In the genomic region with DNA sequence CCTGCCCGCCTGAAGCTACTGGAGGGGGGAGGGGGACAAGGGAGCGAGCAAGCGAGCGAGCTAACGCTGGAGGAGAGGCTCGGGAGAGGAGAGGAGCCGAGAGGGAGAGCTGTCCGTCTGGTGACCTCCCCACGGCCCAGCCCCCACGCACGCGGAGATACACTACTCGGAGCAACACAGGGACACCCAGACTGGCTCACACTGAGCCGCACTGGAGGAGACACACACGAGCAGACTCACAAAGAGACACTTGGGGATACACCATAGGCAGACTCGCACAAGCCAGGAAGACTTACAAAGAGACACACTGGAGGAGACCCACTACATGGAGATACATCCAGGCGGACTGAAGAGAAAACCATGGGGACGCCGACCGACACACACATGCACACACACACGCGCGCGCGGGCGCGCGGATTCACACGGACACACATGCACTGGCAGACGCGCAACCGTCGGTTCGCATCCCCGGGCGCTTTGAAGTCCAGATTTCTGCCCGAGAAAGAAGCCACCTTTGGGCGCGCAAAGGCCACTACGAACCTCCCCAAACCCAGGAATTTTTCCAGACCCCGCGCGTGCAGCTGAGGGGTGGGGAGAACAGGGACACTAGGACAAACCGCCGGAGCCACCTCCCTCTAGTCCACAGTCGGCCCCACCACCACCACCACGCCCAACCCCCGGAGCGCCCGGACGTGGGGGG, we compare ENCODE assay signal across 10 cellular contexts. TPM values are rescaled to one million over a fixed set of nuclear protein-coding genes. Genes with fewer than 3 reads are reported as not detected.
DNase-seq lines count a peak whose midpoint lies in the region; ATAC-seq, FAIRE-seq and TF ChIP-seq lines count a peak whose summit lies in the region.
"Had no signal": no experiment of that assay in that cellular context is flagged by ENCODE, and none has a peak within 500 bp of the region (broad histone marks: within the 10 kb centered on the region; RNA-seq: fewer than 3 reads in every experiment).

No MANE protein-coding gene starts in this region.

- no TSS peak for BruUV-seq in HepG2 (replicated peaks; lab: Mats Ljungman, UMichigan)

- intact Hi-C loops in activated CD4-positive, alpha-beta T cell treated with anti-CD3 and anti-CD28 coated beads for 36 hours (cut with DNase I, micrococcal nuclease) = no loop called here
- intact Hi-C loops in HepG2 (cut with micrococcal nuclease; ENCODE audit: unreplicated experiment) = no loop called here

- H3K27me3 Mint-ChIP-seq in activated CD4-positive, alpha-beta T cell treated with anti-CD3 and anti-CD28 coated beads for 36 hours = peaks cover 72% of the 10 kb centered on the region
- peaks cover 48% of the 10 kb centered on the region for H3K27me3 Mint-ChIP-seq in activated naive CD8-positive, alpha-beta T cell

- no peak overlapping the region for H3K4me2 ChIP-seq in HepG2 (ENCODE audit: low read depth, low read length)

- H3K4me1 ChIP-seq in HepG2 (ENCODE audit: insufficient read depth, low read length) (peaks cover 28% of the 10 kb centered on the region; the same call in 1 of the 2 replicates), subcutaneous abdominal adipose tissue (ENCODE audit: control insufficient read depth in 5 of 5, insufficient read depth in 5 of 5, low read length in 5 of 5) (peaks cover 4 to 88% (median 80%) of the 10 kb centered on the region in 5 donors)

- H3K9me3 Mint-ChIP-seq in activated CD4-positive, alpha-beta T cell treated with anti-CD3 and anti-CD28 coated beads for 36 hours (ENCODE audit: low read depth) = no peaks in the 10 kb centered on the region
- no peaks in the 10 kb centered on the region for H3K9me3 Mint-ChIP-seq in activated naive CD8-positive, alpha-beta T cell (ENCODE audit: low read depth)

- no peak for FAIRE-seq in HepG2 (lab: Jason Lieb, UNC)

- no peak for TF ChIP-seq EP300 in HepG2 (IDR thresholded peaks at IDR 0.05; ENCODE audit: low read depth in 2 of 2, low read length in 2 of 2)
- TF ChIP-seq EP300 in HepG2 (CRISPR knock-in tag; IDR thresholded peaks at IDR 0.05; ENCODE audit: borderline replicate concordance) = no peak

- no peak overlapping the region for H3K27ac ChIP-seq in HepG2 (ENCODE audit: extremely low read length, insufficient read depth, low read length)
- peak overlapping the region; percentile 61 for H3K27ac ChIP-seq in subcutaneous abdominal adipose tissue (ENCODE audit: low read depth, low read length)
- no peak overlapping the region for H3K27ac ChIP-seq in RWPE1

- TF ChIP-seq CTCF in HepG2 (CRISPR knock-in tag; IDR thresholded peaks at IDR 0.05) (no peak), RWPE1 (conservative IDR thresholded peaks at IDR 0.05; ENCODE audit: low read depth) (no peak)

- no peaks in the 10 kb centered on the region for H3K36me3 Mint-ChIP-seq in activated CD4-positive, alpha-beta T cell treated with anti-CD3 and anti-CD28 coated beads for 36 hours (ENCODE audit: low read depth)
- no peaks in the 10 kb centered on the region for H3K36me3 Mint-ChIP-seq in activated naive CD8-positive, alpha-beta T cell

- CTCF ChIA-PET in activated CD4-positive, alpha-beta T cell treated with anti-CD3 and anti-CD28 coated beads for 36 hours (lab: Charles Lee) = interaction anchor here (0.7 to 1.4 kb wide), 2 partner anchors 42 to 185 kb away, joined by 3 to 6 read pairs; no protein-coding TSS in a partner anchor
- CTCF ChIA-PET in HepG2 (lab: Yijun Ruan, JAX; ENCODE audit: low intra/inter-chr PET ratio, low total read pairs) = no interaction called here
- CTCF ChIA-PET in RWPE1 (lab: Yijun Ruan, JAX) = interaction anchor here (1.3 to 2.0 kb wide), 2 partner anchors 15 to 41 kb away, joined by 4 to 8 read pairs; no protein-coding TSS in a partner anchor

- POLR2A ChIA-PET in activated CD4-positive, alpha-beta T cell treated with anti-CD3 and anti-CD28 coated beads for 36 hours (lab: Charles Lee) = no interaction called here
- POLR2A ChIA-PET in HepG2 (lab: Yijun Ruan, JAX) (no interaction called here), RWPE1 (lab: Yijun Ruan, JAX; ENCODE audit: low non-redundant PET) (no interaction called here)

- TF ChIP-seq POLR2A in HepG2 (IDR thresholded peaks at IDR 0.05; ENCODE audit: insufficient read depth in 1 of 2, low read depth in 2 of 2, low read length in 2 of 2) = no peak

- no peak overlapping the region for H3K27ac Mint-ChIP-seq in activated CD4-positive, alpha-beta T cell treated with anti-CD3 and anti-CD28 coated beads for 36 hours
- peak overlapping the region; percentile 28 for H3K27ac Mint-ChIP-seq in activated naive CD8-positive, alpha-beta T cell

- H3K4me1 Mint-ChIP-seq in activated CD4-positive, alpha-beta T cell treated with anti-CD3 and anti-CD28 coated beads for 36 hours = peaks cover 27% of the 10 kb centered on the region
- H3K4me1 Mint-ChIP-seq in activated naive CD8-positive, alpha-beta T cell (ENCODE audit: low read depth) = peaks cover 33% of the 10 kb centered on the region

- H3K9me3 ChIP-seq in HepG2 (ENCODE audit: low read length) = no peaks in the 10 kb centered on the region
- H3K9me3 ChIP-seq in subcutaneous abdominal adipose tissue (ENCODE audit: control insufficient read depth in 5 of 5, low read length in 5 of 5) = no peaks in the 10 kb centered on the region

- no peak for DNase-seq in activated CD4-positive, alpha-beta T cell treated with anti-CD3 and anti-CD28 coated beads for 36 hours
- no peak for DNase-seq in activated CD4-positive, alpha-beta T cell treated with anti-CD3 and anti-CD28 coated beads for 48 hours
- no peak for DNase-seq in HepG2 (ENCODE audit: low spot score)
- no peak for DNase-seq in RWPE1 (ENCODE audit: low spot score)
- DNase-seq in kidney tubule cell (ENCODE audit: low spot score) = no peak
- no peak for DNase-seq in effector CD4-positive, alpha-beta T cell

- peak overlapping the region; percentile 39 for H3K4me3 Mint-ChIP-seq in activated CD4-positive, alpha-beta T cell treated with anti-CD3 and anti-CD28 coated beads for 36 hours
- H3K4me3 Mint-ChIP-seq in activated naive CD8-positive, alpha-beta T cell = peak overlapping the region; percentile 64

- no peak overlapping the region for H2AFZ ChIP-seq in HepG2 (ENCODE audit: low read length)

- 14% methylated on average over 29 of the region's 51 CpGs for WGBS in HepG2 (ENCODE audit: low lambda C conversion rate)

- no peak for ATAC-seq in activated CD4-positive, alpha-beta T cell treated with anti-CD3 and anti-CD28 coated beads for 36 hours
- no peak for ATAC-seq in HepG2

- no peak for TF ChIP-seq RAD21 in HepG2 (CRISPR knock-in tag; IDR thresholded peaks at IDR 0.05)

- H3K4me3 ChIP-seq in HepG2 (replicated peaks in 1 of 3; ENCODE audit: insufficient read depth in 1 of 3, low read depth in 2 of 3, low read length in 3 of 3) = no peak overlapping the region
- peak overlapping the region; percentile 60 to 82 (median 71) for H3K4me3 ChIP-seq in subcutaneous abdominal adipose tissue (ENCODE audit: low read depth in 1 of 5, low read length in 5 of 5)

- H3K36me3 ChIP-seq in HepG2 (replicated peaks in 1 of 2; ENCODE audit: control insufficient read depth in 1 of 2, insufficient read depth in 2 of 2, low read length in 2 of 2) (no peaks in the 10 kb centered on the region), subcutaneous abdominal adipose tissue (ENCODE audit: control insufficient read depth in 5 of 5, insufficient read depth in 5 of 5, low read length in 5 of 5) (no peaks in the 10 kb centered on the region)

- H3K27me3 ChIP-seq in HepG2 (ENCODE audit: control insufficient read depth in 1 of 2, insufficient read depth in 2 of 2, low read length in 2 of 2) (peaks cover 20 to 92% of the 10 kb centered on the region in 2 experiments), subcutaneous abdominal adipose tissue (ENCODE audit: control insufficient read depth in 5 of 5, insufficient read depth in 4 of 5, low read length in 5 of 5) (peaks cover 0 to 28% (median 23%) of the 10 kb centered on the region in 5 donors)

- no peaks in the 10 kb centered on the region for H3K79me2 ChIP-seq in HepG2 (ENCODE audit: insufficient read depth, low read length)

- H3K9ac ChIP-seq in HepG2 (ENCODE audit: insufficient read depth, low read depth, low read length) (no peak overlapping the region), subcutaneous abdominal adipose tissue (ENCODE audit: low read length in 5 of 5) (peak overlapping the region in 4 of 5 donors; percentile 33 to 69 (median 44))

- H4K20me1 ChIP-seq in HepG2 (ENCODE audit: insufficient read depth, low read length) = peaks cover 4% of the 10 kb centered on the region; the same call in 1 of the 2 replicates

- in situ Hi-C loops in HepG2 (cut with HindIII; ENCODE audit: extremely low pct_ligation_motif_present, low pct_unique_long_range_greater_than_20kb) = no loop called here

RNA-seq across cellular contexts. Expression of a gene that starts 0.7 kb away (rescaled TPM):
- total RNA-seq in activated CD4-positive, alpha-beta T cell treated with anti-CD3 and anti-CD28 coated beads for 36 hours = not detected
- not detected in 2 replicates for total RNA-seq in HepG2 (2016; rRNA removed; fragmentation: Illumina TruSeq; extraction: Trizol)
- total RNA-seq in HepG2 (2016; cell fraction: cytosol; rRNA removed; fragmentation: Illumina TruSeq; extraction: Trizol; ENCODE audit: low read depth) = not detected in 2 replicates
- total RNA-seq in HepG2 (2016; cell fraction: insoluble cytoplasmic fraction; rRNA removed; fragmentation: Illumina TruSeq; extraction: Trizol) = not detected in 2 replicates
- not detected in 2 replicates for total RNA-seq in HepG2 (2016; cell fraction: membrane; rRNA removed; fragmentation: Illumina TruSeq; extraction: Trizol)
- total RNA-seq in HepG2 (2016; cell fraction: nucleus; rRNA removed; fragmentation: Illumina TruSeq; extraction: Trizol) = not detected in 2 replicates
- not detected in 2 replicates for polyA plus RNA-seq in HepG2 (2011; rRNA removed)
- polyA plus RNA-seq in HepG2 (2011; cell fraction: cytosol; rRNA removed) = not detected in 2 replicates
- not detected in 2 replicates for polyA plus RNA-seq in HepG2 (2011; cell fraction: nucleus; rRNA removed)
- polyA plus RNA-seq in HepG2 (2012) = not detected in 2 replicates
- not detected in 2 replicates for polyA plus RNA-seq in HepG2 (2016; cell fraction: cytosol; fragmentation: Illumina TruSeq; extraction: Trizol; ENCODE audit: low read depth)
- not detected in 2 replicates for polyA plus RNA-seq in HepG2 (2016; cell fraction: insoluble cytoplasmic fraction; fragmentation: Illumina TruSeq; extraction: Trizol; ENCODE audit: low read depth)
- not detected in 2 replicates for polyA plus RNA-seq in HepG2 (2016; cell fraction: membrane; fragmentation: Illumina TruSeq; extraction: Trizol; ENCODE audit: low read depth)
- polyA plus RNA-seq in HepG2 (2016; cell fraction: nucleus; fragmentation: Illumina TruSeq; extraction: Trizol; ENCODE audit: insufficient read depth, low read depth) = not detected in 2 replicates
- polyA minus RNA-seq in HepG2 (2011; rRNA and poly(A)+ RNA removed; ENCODE audit: low replicate concordance) = 0.34 TPM in 1 of 2 replicates, not detected in the other
- not detected in 2 replicates for polyA minus RNA-seq in HepG2 (2011; cell fraction: cytosol; rRNA and poly(A)+ RNA removed)
- not detected in 2 replicates for polyA minus RNA-seq in HepG2 (2011; cell fraction: nucleus; rRNA and poly(A)+ RNA removed)
- total RNA-seq: activated CD8-positive, alpha-beta memory T cell treated with anti-CD3 and anti-CD28 coated beads for 36 hours had no signal

RNA-seq across cellular contexts. Expression of a gene that starts 23.1 kb away (rescaled TPM):
- total RNA-seq in activated CD4-positive, alpha-beta T cell treated with anti-CD3 and anti-CD28 coated beads for 36 hours = 10 to 100 TPM; 29.3 to 35.2 TPM
- 24.5 and 32.1 TPM in 2 replicates for total RNA-seq in HepG2 (2016; rRNA removed; fragmentation: Illumina TruSeq; extraction: Trizol)
- total RNA-seq in HepG2 (2016; cell fraction: cytosol; rRNA removed; fragmentation: Illumina TruSeq; extraction: Trizol; ENCODE audit: low read depth) = 11.7 and 12.9 TPM in 2 replicates
- 25.9 and 30.1 TPM in 2 replicates for total RNA-seq in HepG2 (2016; cell fraction: insoluble cytoplasmic fraction; rRNA removed; fragmentation: Illumina TruSeq; extraction: Trizol)
- 15.6 and 18.9 TPM in 2 replicates for total RNA-seq in HepG2 (2016; cell fraction: membrane; rRNA removed; fragmentation: Illumina TruSeq; extraction: Trizol)
- 10.0 and 12.4 TPM in 2 replicates for total RNA-seq in HepG2 (2016; cell fraction: nucleus; rRNA removed; fragmentation: Illumina TruSeq; extraction: Trizol)
- 27.3 and 31.2 TPM in 2 replicates for polyA plus RNA-seq in HepG2 (2011; rRNA removed)
- 27.2 and 38.8 TPM in 2 replicates for polyA plus RNA-seq in HepG2 (2011; cell fraction: cytosol; rRNA removed)
- 14.2 and 16.4 TPM in 2 replicates for polyA plus RNA-seq in HepG2 (2011; cell fraction: nucleus; rRNA removed)
- polyA plus RNA-seq in HepG2 (2012) = 15.8 and 18.2 TPM in 2 replicates
- 11.0 and 13.0 TPM in 2 replicates for polyA plus RNA-seq in HepG2 (2016; cell fraction: cytosol; fragmentation: Illumina TruSeq; extraction: Trizol; ENCODE audit: low read depth)
- polyA plus RNA-seq in HepG2 (2016; cell fraction: insoluble cytoplasmic fraction; fragmentation: Illumina TruSeq; extraction: Trizol; ENCODE audit: low read depth) = 26.3 and 26.5 TPM in 2 replicates
- 11.2 and 12.0 TPM in 2 replicates for polyA plus RNA-seq in HepG2 (2016; cell fraction: membrane; fragmentation: Illumina TruSeq; extraction: Trizol; ENCODE audit: low read depth)
- polyA plus RNA-seq in HepG2 (2016; cell fraction: nucleus; fragmentation: Illumina TruSeq; extraction: Trizol; ENCODE audit: insufficient read depth, low read depth) = 13.1 and 17.9 TPM in 2 replicates
- polyA minus RNA-seq in HepG2 (2011; rRNA and poly(A)+ RNA removed; ENCODE audit: low replicate concordance) = 17.6 and 31.0 TPM in 2 replicates
- 11.2 and 11.8 TPM in 2 replicates for polyA minus RNA-seq in HepG2 (2011; cell fraction: cytosol; rRNA and poly(A)+ RNA removed)
- polyA minus RNA-seq in HepG2 (2011; cell fraction: nucleus; rRNA and poly(A)+ RNA removed) = 5.3 and 5.7 TPM in 2 replicates

RNA-seq across cellular contexts. Expression of a gene that starts 31.5 kb away (rescaled TPM):
- 10 to 100 TPM; 65.9 to 68.4 TPM for total RNA-seq in activated CD4-positive, alpha-beta T cell treated with anti-CD3 and anti-CD28 coated beads for 36 hours
- 27.4 and 30.8 TPM in 2 replicates for total RNA-seq in HepG2 (2016; rRNA removed; fragmentation: Illumina TruSeq; extraction: Trizol)
- total RNA-seq in HepG2 (2016; cell fraction: cytosol; rRNA removed; fragmentation: Illumina TruSeq; extraction: Trizol; ENCODE audit: low read depth) = 11.0 and 11.1 TPM in 2 replicates
- 29.0 and 29.5 TPM in 2 replicates for total RNA-seq in HepG2 (2016; cell fraction: insoluble cytoplasmic fraction; rRNA removed; fragmentation: Illumina TruSeq; extraction: Trizol)
- total RNA-seq in HepG2 (2016; cell fraction: membrane; rRNA removed; fragmentation: Illumina TruSeq; extraction: Trizol) = 15.9 and 16.4 TPM in 2 replicates
- total RNA-seq in HepG2 (2016; cell fraction: nucleus; rRNA removed; fragmentation: Illumina TruSeq; extraction: Trizol) = 15.7 and 15.9 TPM in 2 replicates
- polyA plus RNA-seq in HepG2 (2011; rRNA removed) = 32.8 and 34.5 TPM in 2 replicates
- polyA plus RNA-seq in HepG2 (2011; cell fraction: cytosol; rRNA removed) = 32.8 and 40.8 TPM in 2 replicates
- 36.1 and 42.7 TPM in 2 replicates for polyA plus RNA-seq in HepG2 (2011; cell fraction: nucleus; rRNA removed)
- 27.8 and 28.4 TPM in 2 replicates for polyA plus RNA-seq in HepG2 (2012)
- 15.7 and 17.6 TPM in 2 replicates for polyA plus RNA-seq in HepG2 (2016; cell fraction: cytosol; fragmentation: Illumina TruSeq; extraction: Trizol; ENCODE audit: low read depth)
- 38.4 and 45.3 TPM in 2 replicates for polyA plus RNA-seq in HepG2 (2016; cell fraction: insoluble cytoplasmic fraction; fragmentation: Illumina TruSeq; extraction: Trizol; ENCODE audit: low read depth)
- polyA plus RNA-seq in HepG2 (2016; cell fraction: membrane; fragmentation: Illumina TruSeq; extraction: Trizol; ENCODE audit: low read depth) = 19.8 and 22.1 TPM in 2 replicates
- polyA plus RNA-seq in HepG2 (2016; cell fraction: nucleus; fragmentation: Illumina TruSeq; extraction: Trizol; ENCODE audit: insufficient read depth, low read depth) = 37.1 and 38.5 TPM in 2 replicates
- 25.6 and 63.0 TPM in 2 replicates for polyA minus RNA-seq in HepG2 (2011; rRNA and poly(A)+ RNA removed; ENCODE audit: low replicate concordance)
- polyA minus RNA-seq in HepG2 (2011; cell fraction: cytosol; rRNA and poly(A)+ RNA removed) = 6.0 and 6.2 TPM in 2 replicates
- polyA minus RNA-seq in HepG2 (2011; cell fraction: nucleus; rRNA and poly(A)+ RNA removed) = 17.4 and 23.5 TPM in 2 replicates

RNA-seq across cellular contexts. Expression of a gene that starts 40.0 kb away (rescaled TPM):
- under 1 TPM; 0.66 to 0.76 TPM for total RNA-seq in activated CD4-positive, alpha-beta T cell treated with anti-CD3 and anti-CD28 coated beads for 36 hours
- not detected in 2 replicates for total RNA-seq in HepG2 (2016; rRNA removed; fragmentation: Illumina TruSeq; extraction: Trizol)
- not detected in 2 replicates for total RNA-seq in HepG2 (2016; cell fraction: cytosol; rRNA removed; fragmentation: Illumina TruSeq; extraction: Trizol; ENCODE audit: low read depth)
- not detected in 2 replicates for total RNA-seq in HepG2 (2016; cell fraction: insoluble cytoplasmic fraction; rRNA removed; fragmentation: Illumina TruSeq; extraction: Trizol)
- not detected in 2 replicates for total RNA-seq in HepG2 (2016; cell fraction: membrane; rRNA removed; fragmentation: Illumina TruSeq; extraction: Trizol)
- total RNA-seq in HepG2 (2016; cell fraction: nucleus; rRNA removed; fragmentation: Illumina TruSeq; extraction: Trizol) = not detected in 2 replicates
- not detected in 2 replicates for polyA plus RNA-seq in HepG2 (2011; rRNA removed)
- polyA plus RNA-seq in HepG2 (2011; cell fraction: cytosol; rRNA removed) = not detected in 2 replicates
- polyA plus RNA-seq in HepG2 (2011; cell fraction: nucleus; rRNA removed) = 0.17 and 0.34 TPM in 2 replicates
- 0.12 TPM in 1 of 2 replicates, not detected in the other for polyA plus RNA-seq in HepG2 (2012)
- polyA plus RNA-seq in HepG2 (2016; cell fraction: cytosol; fragmentation: Illumina TruSeq; extraction: Trizol; ENCODE audit: low read depth) = not detected in 2 replicates
- not detected in 2 replicates for polyA plus RNA-seq in HepG2 (2016; cell fraction: insoluble cytoplasmic fraction; fragmentation: Illumina TruSeq; extraction: Trizol; ENCODE audit: low read depth)
- not detected in 2 replicates for polyA plus RNA-seq in HepG2 (2016; cell fraction: membrane; fragmentation: Illumina TruSeq; extraction: Trizol; ENCODE audit: low read depth)
- polyA plus RNA-seq in HepG2 (2016; cell fraction: nucleus; fragmentation: Illumina TruSeq; extraction: Trizol; ENCODE audit: insufficient read depth, low read depth) = 0.45 TPM in 1 of 2 replicates, not detected in the other
- not detected in 2 replicates for polyA minus RNA-seq in HepG2 (2011; rRNA and poly(A)+ RNA removed; ENCODE audit: low replicate concordance)
- polyA minus RNA-seq in HepG2 (2011; cell fraction: cytosol; rRNA and poly(A)+ RNA removed) = not detected in 2 replicates
- polyA minus RNA-seq in HepG2 (2011; cell fraction: nucleus; rRNA and poly(A)+ RNA removed) = not detected in 2 replicates
- total RNA-seq: M059J had no signal

RNA-seq across cellular contexts. Expression of a gene that starts 48.8 kb away (rescaled TPM):
- 10 to 100 TPM; 63.6 to 68.0 TPM for total RNA-seq in activated CD4-positive, alpha-beta T cell treated with anti-CD3 and anti-CD28 coated beads for 36 hours
- 28.5 and 60.8 TPM in 2 replicates for total RNA-seq in HepG2 (2016; rRNA removed; fragmentation: Illumina TruSeq; extraction: Trizol)
- 29.7 and 36.9 TPM in 2 replicates for total RNA-seq in HepG2 (2016; cell fraction: cytosol; rRNA removed; fragmentation: Illumina TruSeq; extraction: Trizol; ENCODE audit: low read depth)
- 27.0 and 60.5 TPM in 2 replicates for total RNA-seq in HepG2 (2016; cell fraction: insoluble cytoplasmic fraction; rRNA removed; fragmentation: Illumina TruSeq; extraction: Trizol)
- 57.4 and 66.9 TPM in 2 replicates for total RNA-seq in HepG2 (2016; cell fraction: membrane; rRNA removed; fragmentation: Illumina TruSeq; extraction: Trizol)
- 47.9 and 57.4 TPM in 2 replicates for total RNA-seq in HepG2 (2016; cell fraction: nucleus; rRNA removed; fragmentation: Illumina TruSeq; extraction: Trizol)
- 38.9 and 45.9 TPM in 2 replicates for polyA plus RNA-seq in HepG2 (2011; rRNA removed)
- 46.5 and 47.9 TPM in 2 replicates for polyA plus RNA-seq in HepG2 (2011; cell fraction: cytosol; rRNA removed)
- 28.6 and 40.8 TPM in 2 replicates for polyA plus RNA-seq in HepG2 (2011; cell fraction: nucleus; rRNA removed)
- polyA plus RNA-seq in HepG2 (2012) = 57.8 and 68.0 TPM in 2 replicates
- 54.4 and 69.4 TPM in 2 replicates for polyA plus RNA-seq in HepG2 (2016; cell fraction: cytosol; fragmentation: Illumina TruSeq; extraction: Trizol; ENCODE audit: low read depth)
- polyA plus RNA-seq in HepG2 (2016; cell fraction: insoluble cytoplasmic fraction; fragmentation: Illumina TruSeq; extraction: Trizol; ENCODE audit: low read depth) = 55.2 and 61.1 TPM in 2 replicates
- 86.0 and 102 TPM in 2 replicates for polyA plus RNA-seq in HepG2 (2016; cell fraction: membrane; fragmentation: Illumina TruSeq; extraction: Trizol; ENCODE audit: low read depth)
- 131 and 132 TPM in 2 replicates for polyA plus RNA-seq in HepG2 (2016; cell fraction: nucleus; fragmentation: Illumina TruSeq; extraction: Trizol; ENCODE audit: insufficient read depth, low read depth)
- 71.0 and 231 TPM in 2 replicates for polyA minus RNA-seq in HepG2 (2011; rRNA and poly(A)+ RNA removed; ENCODE audit: low replicate concordance)
- 23.8 and 24.9 TPM in 2 replicates for polyA minus RNA-seq in HepG2 (2011; cell fraction: cytosol; rRNA and poly(A)+ RNA removed)
- polyA minus RNA-seq in HepG2 (2011; cell fraction: nucleus; rRNA and poly(A)+ RNA removed) = 13.3 and 18.3 TPM in 2 replicates

Comparison
In these comparisons a context has a peak if more than half of its experiments do, and no peak if none do; other contexts are left out.
1. H3K4me3 ChIP-seq: peak in subcutaneous abdominal adipose tissue (5 of 5); none in HepG2 (0 of 3).